In genomic region chr16:67998231-67998778, GRCh38 we compare ENCODE assay signal across 16 cellular contexts. TPM values are rescaled to one million over a fixed set of nuclear protein-coding genes. Genes with fewer than 3 reads are reported as not detected.
DNase-seq lines count a peak whose midpoint lies in the region; ATAC-seq and TF ChIP-seq lines count a peak whose summit lies in the region.
"Not testable (repeated sequence)": the region's sequence is repeated elsewhere in the genome, so short reads cannot be mapped to it uniquely, and the experiment has no call there.
"Had no signal": no experiment of that assay in that cellular context is flagged by ENCODE, and none has a peak within 500 bp of the region (broad histone marks: within the 10 kb centered on the region; RNA-seq: fewer than 3 reads in every experiment).

No MANE protein-coding gene starts in this region.

- TF ChIP-seq CTCF in GM23338 (conservative IDR thresholded peaks at IDR 0.05; ENCODE audit: low read depth in 2 of 2); lower lobe of right lung (IDR thresholded peaks at IDR 0.05); spleen (IDR thresholded peaks at IDR 0.05 in 8 of 11, conservative IDR thresholded peaks at IDR 0.05 in 3 of 11): not testable (repeated sequence)

- not testable (repeated sequence) for H3K36me3 Mint-ChIP-seq in GM23338 (ENCODE audit: low read depth); activated naive CD4-positive, alpha-beta T cell treated with anti-CD3 and anti-CD28 coated beads, Interleukin-2, amount 50 U/mL, for 24 hours
- H3K36me3 Mint-ChIP-seq in activated CD4-positive, alpha-beta T cell treated with anti-CD3 and anti-CD28 coated beads, Interleukin-2, amount 10 ng/mL, durations not matched to agents 7 days and 5 days (ENCODE audit: low read depth), result peaks cover 21% of the 10 kb centered on the region

- H3K4me3 ChIP-seq in GM23338, lower lobe of right lung: not testable (repeated sequence)
- H3K4me3 ChIP-seq in spleen, result peak overlapping the region in 4 of 8 donors; percentile 39 to 71 (median 44)

- CTCF ChIA-PET in activated CD4-positive, alpha-beta T cell treated with anti-CD3 and anti-CD28 coated beads, Interleukin-2, amount 10 ng/mL, durations not matched to agents 7 days and 5 days (lab: Charles Lee), result interaction anchor here (0.7 to 2.9 kb wide), 10 partner anchors 12 to 57 kb away, joined by 3 to 12 read pairs (median 4); partner anchors contain the start of genes DDX28, DPEP2NB and DUS2

- H3K4me2 ChIP-seq in GM23338, result not testable (repeated sequence)

- H3K79me2 ChIP-seq in GM23338 (replicated peaks; ENCODE audit: insufficient read depth), result not testable (repeated sequence)

- H3K4me1 Mint-ChIP-seq in GM23338, result not testable (repeated sequence)
- H3K4me1 Mint-ChIP-seq in activated CD4-positive, alpha-beta T cell treated with anti-CD3 and anti-CD28 coated beads, Interleukin-2, amount 10 ng/mL, durations not matched to agents 7 days and 5 days, result peaks cover 54% of the 10 kb centered on the region
- H3K4me1 Mint-ChIP-seq in activated naive CD4-positive, alpha-beta T cell treated with anti-CD3 and anti-CD28 coated beads, Interleukin-2, amount 50 U/mL, for 24 hours, result peaks cover 75% of the 10 kb centered on the region

- WGBS in spleen, 5 donors, result 92 to 98% (median 96%) methylated on average over 22 to 36 of the region's 36 CpGs

- not testable (repeated sequence) for H3K27ac ChIP-seq in GM23338 (ENCODE audit: low read depth)
- H3K27ac ChIP-seq in lower lobe of right lung (peak overlapping the region; percentile 84), spleen (peak overlapping the region; percentile 73 to 94 (median 90))

- H3K4me1 ChIP-seq in GM23338 (ENCODE audit: insufficient read depth), result not testable (repeated sequence)
- H3K4me1 ChIP-seq in lower lobe of right lung, result peaks cover 52% of the 10 kb centered on the region
- H3K4me1 ChIP-seq in spleen, result peaks cover 14 to 91% (median 66%) of the 10 kb centered on the region in 6 donors

- intact Hi-C loops in lower lobe of right lung (cut with DNase I); spleen (cut with DNase I; ENCODE audit: low total_unique reads): not testable (repeated sequence)

- H3K9me2 ChIP-seq in GM23338 (ENCODE audit: insufficient read depth), result not testable (repeated sequence)

- ATAC-seq in GM23338, lower lobe of right lung: not testable (repeated sequence)

- POLR2A ChIA-PET in activated CD4-positive, alpha-beta T cell treated with anti-CD3 and anti-CD28 coated beads, Interleukin-2, amount 10 ng/mL, durations not matched to agents 7 days and 5 days (lab: Charles Lee), result not testable (repeated sequence)

- not testable (repeated sequence) for H3K27me3 ChIP-seq in GM23338 (ENCODE audit: insufficient read depth); lower lobe of right lung (ENCODE audit: low read depth); spleen (replicated peaks in 1 of 7)

- not testable (repeated sequence) for H3K4me3 Mint-ChIP-seq in GM23338; activated CD4-positive, alpha-beta T cell treated with anti-CD3 and anti-CD28 coated beads, Interleukin-2, amount 10 ng/mL, durations not matched to agents 7 days and 5 days
- H3K4me3 Mint-ChIP-seq in activated naive CD4-positive, alpha-beta T cell treated with anti-CD3 and anti-CD28 coated beads, Interleukin-2, amount 50 U/mL, for 24 hours, result peak overlapping the region; percentile 87

- not testable (repeated sequence) for H4K20me1 ChIP-seq in GM23338 (replicated peaks; ENCODE audit: insufficient read depth)

- not testable (repeated sequence) for DNase-seq in GM23338 (ENCODE audit: low spot score); activated CD4-positive, alpha-beta T cell treated with anti-CD3 and anti-CD28 coated beads, Interleukin-2, amount 10 ng/mL, durations not matched to agents 7 days and 5 days; lower lobe of right lung; spleen

- not testable (repeated sequence) for H3K9me3 Mint-ChIP-seq in GM23338; activated CD4-positive, alpha-beta T cell treated with anti-CD3 and anti-CD28 coated beads, Interleukin-2, amount 10 ng/mL, durations not matched to agents 7 days and 5 days; activated naive CD4-positive, alpha-beta T cell treated with anti-CD3 and anti-CD28 coated beads, Interleukin-2, amount 50 U/mL, for 24 hours

- H3K27me3 Mint-ChIP-seq in GM23338 (ENCODE audit: insufficient read depth, low read depth, poor library complexity); activated CD4-positive, alpha-beta T cell treated with anti-CD3 and anti-CD28 coated beads, Interleukin-2, amount 10 ng/mL, durations not matched to agents 7 days and 5 days; activated naive CD4-positive, alpha-beta T cell treated with anti-CD3 and anti-CD28 coated beads, Interleukin-2, amount 50 U/mL, for 24 hours: not testable (repeated sequence)

- H3K27ac Mint-ChIP-seq in GM23338, result not testable (repeated sequence)
- H3K27ac Mint-ChIP-seq in activated CD4-positive, alpha-beta T cell treated with anti-CD3 and anti-CD28 coated beads, Interleukin-2, amount 10 ng/mL, durations not matched to agents 7 days and 5 days, result peak overlapping the region; percentile 93
- H3K27ac Mint-ChIP-seq in activated naive CD4-positive, alpha-beta T cell treated with anti-CD3 and anti-CD28 coated beads, Interleukin-2, amount 50 U/mL, for 24 hours, result peak overlapping the region; percentile 89

- TF ChIP-seq POLR2A in spleen (IDR thresholded peaks at IDR 0.05), result not testable (repeated sequence)

- peak overlapping the region; percentile 85; the same call in 1 of the 2 replicates for H2AFZ ChIP-seq in GM23338

- not testable (repeated sequence) for H3K9me3 ChIP-seq in lower lobe of right lung, spleen

- H3F3A ChIP-seq in GM23338 (replicated peaks; ENCODE audit: low read depth), result not testable (repeated sequence)

- H3K36me3 ChIP-seq in GM23338 (ENCODE audit: insufficient read depth); lower lobe of right lung; spleen: not testable (repeated sequence)

RNA-seq across cellular contexts. Expression of gene DPEP2, which starts 1.0 kb away (rescaled TPM):
- not detected in 2 replicates for total RNA-seq in GM23338 (2014; rRNA removed; shearing (Covaris generic))
- polyA plus RNA-seq in GM23338 (2016; fragmentation: Nextera tagmentation; extraction: Ambion mirVana) (0.09 TPM in 1 of 2 replicates, not detected in the other), spleen (10 to 100 TPM; 21.7 to 31.0 (median 24.7) TPM)
- total RNA-seq in activated CD4-positive, alpha-beta T cell treated with anti-CD3 and anti-CD28 coated beads, Interleukin-2, amount 10 ng/mL, durations not matched to agents 7 days and 5 days, result 10 to 100 TPM; 12.4 to 14.2 TPM
- total RNA-seq in lower lobe of right lung (29.5 TPM), spleen (10 to 100 TPM; 18.6 to 79.6 (median 30.4) TPM)
- total RNA-seq: mesothelial cell of epicardium, NCI-H460 had no signal

RNA-seq across cellular contexts. Expression of gene DPEP2NB, which starts 17.4 kb away (rescaled TPM):
- not detected in 2 replicates for total RNA-seq in GM23338 (2014; rRNA removed; shearing (Covaris generic))
- polyA plus RNA-seq in GM23338 (2016; fragmentation: Nextera tagmentation; extraction: Ambion mirVana), result 0.19 TPM in 1 of 2 replicates, not detected in the other
- total RNA-seq in activated CD4-positive, alpha-beta T cell treated with anti-CD3 and anti-CD28 coated beads, Interleukin-2, amount 10 ng/mL, durations not matched to agents 7 days and 5 days, result not detected
- not detected for total RNA-seq in lower lobe of right lung
- not detected for total RNA-seq in spleen
- not detected for polyA plus RNA-seq in spleen
- total RNA-seq: activated CD8-positive, alpha-beta memory T cell treated with anti-CD3 and anti-CD28 coated beads for 36 hours; activated T-cell treated with anti-CD3 and anti-CD28 coated beads, Interleukin-2, amount 50 U/mL, for 4 hours; aorta; colonic mucosa; left ventricle myocardium inferior; mesothelial cell of epicardium; NCI-H460; subcutaneous adipose tissue; T-helper 1 cell treated with Interleukin-12 subunit alpha and Interleukin-12 subunit beta and Interleukin-4 antibody, amounts not matched to agents 30 ng/mL and 1 ng/mL, for 36 hours; ureter had no signal
- polyA plus RNA-seq: aorta, small intestine had no signal

RNA-seq across cellular contexts. Expression of gene DPEP3, which starts 18.0 kb away (rescaled TPM):
- total RNA-seq in GM23338 (2014; rRNA removed; shearing (Covaris generic)), result 7.9 and 18.4 TPM in 2 replicates
- 8.8 and 11.1 TPM in 2 replicates for polyA plus RNA-seq in GM23338 (2016; fragmentation: Nextera tagmentation; extraction: Ambion mirVana)
- total RNA-seq in activated CD4-positive, alpha-beta T cell treated with anti-CD3 and anti-CD28 coated beads, Interleukin-2, amount 10 ng/mL, durations not matched to agents 7 days and 5 days, result under 1 TPM; 0.10 TPM
- total RNA-seq in lower lobe of right lung, result 0.18 TPM
- total RNA-seq in spleen, result 1 to 10 TPM in 4 of 7 donors, under 1 TPM in 3; 0.57 to 2.2 (median 1.4) TPM
- under 1 TPM; 0.26 to 0.49 (median 0.43) TPM for polyA plus RNA-seq in spleen
- total RNA-seq: aorta, colonic mucosa, left ventricle myocardium inferior, mesothelial cell of epicardium, NCI-H460, ureter had no signal
- polyA plus RNA-seq: aorta had no signal

RNA-seq across cellular contexts. Expression of gene DDX28, which starts 24.7 kb away (rescaled TPM):
- total RNA-seq in GM23338 (2014; rRNA removed; shearing (Covaris generic)), result 18.0 and 23.8 TPM in 2 replicates
- 11.9 and 12.2 TPM in 2 replicates for polyA plus RNA-seq in GM23338 (2016; fragmentation: Nextera tagmentation; extraction: Ambion mirVana)
- total RNA-seq in activated CD4-positive, alpha-beta T cell treated with anti-CD3 and anti-CD28 coated beads, Interleukin-2, amount 10 ng/mL, durations not matched to agents 7 days and 5 days, result 10 to 100 TPM; 12.9 to 14.4 TPM
- 9.9 TPM for total RNA-seq in lower lobe of right lung
- total RNA-seq in spleen, result 10 to 100 TPM in 5 of 7 donors, 1 to 10 TPM in 2; 8.6 to 12.7 (median 10.3) TPM
- polyA plus RNA-seq in spleen, result 10 to 100 TPM; 15.8 to 19.0 (median 17.6) TPM

RNA-seq across cellular contexts. Expression of gene DUS2, which starts 24.8 kb away (rescaled TPM):
- total RNA-seq in GM23338 (2014; rRNA removed; shearing (Covaris generic)), result 22.4 and 26.4 TPM in 2 replicates
- polyA plus RNA-seq in GM23338 (2016; fragmentation: Nextera tagmentation; extraction: Ambion mirVana) (12.8 and 13.3 TPM in 2 replicates), spleen (10 to 100 TPM; 17.4 to 28.8 (median 25.2) TPM)
- total RNA-seq in activated CD4-positive, alpha-beta T cell treated with anti-CD3 and anti-CD28 coated beads, Interleukin-2, amount 10 ng/mL, durations not matched to agents 7 days and 5 days, result 10 to 100 TPM; 21.5 to 23.4 TPM
- total RNA-seq in lower lobe of right lung (15.1 TPM), spleen (10 to 100 TPM; 22.3 to 31.7 (median 27.6) TPM)

Comparison
In these comparisons a context has a peak if more than half of its experiments do, and no peak if none do; other contexts are left out.
1. RNA of gene DPEP2, which starts 1.0 kb away (total RNA-seq): 18.6 to 79.6 TPM in spleen, 29.5 TPM in lower lobe of right lung (single experiment) and 12.4 to 14.2 TPM in activated CD4-positive, alpha-beta T cell treated with anti-CD3 and anti-CD28 coated beads, Interleukin-2, amount 10 ng/mL, durations not matched to agents 7 days and 5 days; not detected in GM23338; every median in the first group is over 10 times any median in the second.